11 cellular contexts compared by ENCODE assay signal in the genomic region with DNA sequence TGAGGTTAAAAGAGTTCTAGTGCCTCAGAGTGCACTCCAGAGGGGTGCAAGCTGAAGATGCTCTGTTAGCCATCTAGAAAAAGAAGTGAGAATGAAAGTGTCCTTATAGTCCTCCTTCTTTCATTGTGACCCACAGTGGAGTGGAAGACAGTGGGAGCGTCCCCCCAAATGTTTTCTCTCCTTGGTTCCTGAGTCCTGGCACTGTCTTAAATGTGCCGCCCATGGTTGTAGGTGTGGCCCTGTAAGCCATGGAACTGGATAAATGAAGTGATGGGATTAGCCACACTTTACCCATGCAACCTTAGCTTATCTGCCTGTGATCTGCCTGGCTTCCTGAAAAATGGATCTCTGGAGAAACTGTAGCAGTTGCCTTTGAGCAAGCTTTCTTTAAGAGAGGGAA. TPM values are rescaled to one million over a fixed set of nuclear protein-coding genes. Genes with fewer than 3 reads are reported as not detected.
DNase-seq lines count a peak whose midpoint lies in the region; TF ChIP-seq lines count a peak whose summit lies in the region.
"Not testable (repeated sequence)": the region's sequence is repeated elsewhere in the genome, so short reads cannot be mapped to it uniquely, and the experiment has no call there.
"Had no signal": no experiment of that assay in that cellular context is flagged by ENCODE, and none has a peak within 500 bp of the region (broad histone marks: within the 10 kb centered on the region; RNA-seq: fewer than 3 reads in every experiment).

No MANE protein-coding gene starts in this region.

- H3K79me1 ChIP-seq in neuronal stem cell (ENCODE audit: low read depth, low read length): not testable (repeated sequence)

- H2BK5ac ChIP-seq in neuronal stem cell (ENCODE audit: low read length): not testable (repeated sequence)

- not testable (repeated sequence) for H3K27ac Mint-ChIP-seq in activated CD4-positive, alpha-beta T cell treated with anti-CD3 and anti-CD28 coated beads, Interleukin-2, amount 10 ng/mL, durations not matched to agents 24 days and 14 days; activated naive CD8-positive, alpha-beta T cell treated with anti-CD3 and anti-CD28 coated beads for 36 hours

- not testable (repeated sequence) for H2BK12ac ChIP-seq in neuronal stem cell (ENCODE audit: low read length)

- H3K27ac ChIP-seq in iPS DF 6.9 (ENCODE audit: low read length); neuronal stem cell (replicated peaks; ENCODE audit: low read length): not testable (repeated sequence)

- not testable (repeated sequence) for H3K9me3 ChIP-seq in iPS DF 6.9 (ENCODE audit: control insufficient read depth, insufficient read depth, low read length); neuronal stem cell (replicated peaks in 1 of 2; ENCODE audit: control insufficient read depth in 2 of 2, insufficient read depth in 1 of 2, low read depth in 1 of 2, low read length in 2 of 2)

- not testable (repeated sequence) for H2BK15ac ChIP-seq in neuronal stem cell (ENCODE audit: low read length)

- not testable (repeated sequence) for H4K8ac ChIP-seq in neuronal stem cell (ENCODE audit: low read depth, low read length)

- not testable (repeated sequence) for TF ChIP-seq CTCF in GM12865 (IDR thresholded peaks at IDR 0.05; ENCODE audit: insufficient read depth, low read depth, low read length, missing control alignments)

- not testable (repeated sequence) for H3K9ac ChIP-seq in neuronal stem cell (ENCODE audit: low read depth, low read length, poor library complexity)

- not testable (repeated sequence) for H3K4me2 ChIP-seq in neuronal stem cell (ENCODE audit: insufficient read depth, low read length, poor library complexity, severe bottlenecking)

- no CpG with 5 or more reads among the region's 2 CpGs for WGBS in iPS DF 6.9 (ENCODE audit: insufficient coverage, insufficient read length)
- WGBS in neuronal stem cell (ENCODE audit: extremely low coverage in 2 of 2, insufficient read length in 2 of 2, insufficient replicate concordance in 1 of 2), 2 donors: no CpG with 5 or more reads among the region's 2 CpGs

- intact Hi-C loops in activated CD4-positive, alpha-beta T cell treated with anti-CD3 and anti-CD28 coated beads, Interleukin-2, amount 10 ng/mL, durations not matched to agents 24 days and 14 days (cut with micrococcal nuclease): not testable (repeated sequence)

- not testable (repeated sequence) for H3K23ac ChIP-seq in neuronal stem cell (ENCODE audit: low read depth, low read length, poor library complexity)

- DNase-seq in ACHN (peak; percentile 10), GM12865 (ENCODE audit: low read depth) (peak; percentile 4), NAMALWA (ENCODE audit: low spot score) (peak; percentile 6), dermis blood vessel endothelial cell (peak; percentile 9), iPS DF 6.9 (ENCODE audit: low read depth, low spot score) (peak; percentile 0), neuronal stem cell (ENCODE audit: low spot score) (peak; percentile 8)
- DNase-seq in activated CD4-positive, alpha-beta T cell treated with anti-CD3 and anti-CD28 coated beads, Interleukin-2, amount 10 ng/mL, durations not matched to agents 24 days and 14 days: peak; percentile 61
- peak; percentile 7 for DNase-seq in activated naive CD8-positive, alpha-beta T cell treated with anti-CD3 and anti-CD28 coated beads for 36 hours

- not testable (repeated sequence) for H3K4me3 ChIP-seq in GM12865 (ENCODE audit: low read depth, low read length); iPS DF 6.9 (ENCODE audit: low read length); neuronal stem cell (ENCODE audit: low read length in 2 of 2)

- H3K4me1 Mint-ChIP-seq in activated CD4-positive, alpha-beta T cell treated with anti-CD3 and anti-CD28 coated beads, Interleukin-2, amount 10 ng/mL, durations not matched to agents 24 days and 14 days; activated naive CD8-positive, alpha-beta T cell treated with anti-CD3 and anti-CD28 coated beads for 36 hours: not testable (repeated sequence)

- in situ Hi-C loops in ACHN (cut with HindIII; ENCODE audit: low pct_ligation_motif_present, low pct_unique_long_range_greater_than_20kb, low sequenced_read_pairs): not testable (repeated sequence)

- not testable (repeated sequence) for H3K4me1 ChIP-seq in iPS DF 6.9 (ENCODE audit: control insufficient read depth, insufficient read depth, low read length); neuronal stem cell (ENCODE audit: control insufficient read depth in 2 of 2, insufficient read depth in 1 of 2, low read depth in 1 of 2, low read length in 2 of 2)

- peaks cover 12% of the 10 kb centered on the region for H3K9me3 Mint-ChIP-seq in activated CD4-positive, alpha-beta T cell treated with anti-CD3 and anti-CD28 coated beads, Interleukin-2, amount 10 ng/mL, durations not matched to agents 24 days and 14 days
- peaks cover 40% of the 10 kb centered on the region for H3K9me3 Mint-ChIP-seq in activated naive CD8-positive, alpha-beta T cell treated with anti-CD3 and anti-CD28 coated beads for 36 hours

- H3K36me3 Mint-ChIP-seq in activated CD4-positive, alpha-beta T cell treated with anti-CD3 and anti-CD28 coated beads, Interleukin-2, amount 10 ng/mL, durations not matched to agents 24 days and 14 days (ENCODE audit: low read depth); activated naive CD8-positive, alpha-beta T cell treated with anti-CD3 and anti-CD28 coated beads for 36 hours: not testable (repeated sequence)

- not testable (repeated sequence) for H3K36me3 ChIP-seq in iPS DF 6.9 (ENCODE audit: control insufficient read depth, insufficient read depth, low read length); neuronal stem cell (replicated peaks in 1 of 2; ENCODE audit: control insufficient read depth in 2 of 2, insufficient read depth in 2 of 2, low read length in 2 of 2)

- not testable (repeated sequence) for H3K27me3 ChIP-seq in iPS DF 6.9 (ENCODE audit: control insufficient read depth, insufficient read depth, low read length); neuronal stem cell (ENCODE audit: control insufficient read depth in 3 of 3, insufficient read depth in 3 of 3, low read depth in 1 of 3, low read length in 3 of 3)

- H2BK120ac ChIP-seq in neuronal stem cell (ENCODE audit: low read depth, low read length): not testable (repeated sequence)

- not testable (repeated sequence) for H3K4ac ChIP-seq in neuronal stem cell (ENCODE audit: low read length)

- H3K4me3 Mint-ChIP-seq in activated CD4-positive, alpha-beta T cell treated with anti-CD3 and anti-CD28 coated beads, Interleukin-2, amount 10 ng/mL, durations not matched to agents 24 days and 14 days; activated naive CD8-positive, alpha-beta T cell treated with anti-CD3 and anti-CD28 coated beads for 36 hours: not testable (repeated sequence)

- H3K27me3 Mint-ChIP-seq in activated CD4-positive, alpha-beta T cell treated with anti-CD3 and anti-CD28 coated beads, Interleukin-2, amount 10 ng/mL, durations not matched to agents 24 days and 14 days; activated naive CD8-positive, alpha-beta T cell treated with anti-CD3 and anti-CD28 coated beads for 36 hours: not testable (repeated sequence)

- not testable (repeated sequence) for H2AK5ac ChIP-seq in neuronal stem cell (ENCODE audit: low read depth, low read length)

- H3K18ac ChIP-seq in neuronal stem cell (ENCODE audit: low read length): not testable (repeated sequence)

- not testable (repeated sequence) for H3K14ac ChIP-seq in neuronal stem cell (ENCODE audit: low read length)

- H4K91ac ChIP-seq in neuronal stem cell (ENCODE audit: low read depth, low read length, poor library complexity): not testable (repeated sequence)

- not testable (repeated sequence) for H2AFZ ChIP-seq in neuronal stem cell (ENCODE audit: low read length)

RNA-seq across cellular contexts. Expression of gene PSG4, which starts 23.3 kb away (rescaled TPM):
- not detected in 2 replicates for total RNA-seq in activated CD4-positive, alpha-beta T cell treated with anti-CD3 and anti-CD28 coated beads, Interleukin-2, amount 10 ng/mL, durations not matched to agents 24 days and 14 days
- not detected for total RNA-seq in activated naive CD8-positive, alpha-beta T cell treated with anti-CD3 and anti-CD28 coated beads for 36 hours
- total RNA-seq in dermis blood vessel endothelial cell: 0.14 TPM in 1 of 2 replicates, not detected in the other
- not detected for polyA plus RNA-seq in neuronal stem cell (2013, experiment 1 of 2)
- polyA plus RNA-seq in neuronal stem cell (2013, experiment 2 of 2): not detected
- total RNA-seq: CD4-positive, alpha-beta memory T cell; H7; NCI-H460 had no signal
- polyA plus RNA-seq: CD4-positive, alpha-beta memory T cell had no signal

RNA-seq across cellular contexts. Expression of gene PSG9, which starts 40.6 kb away (rescaled TPM):
- total RNA-seq in activated CD4-positive, alpha-beta T cell treated with anti-CD3 and anti-CD28 coated beads, Interleukin-2, amount 10 ng/mL, durations not matched to agents 24 days and 14 days: not detected in 2 replicates
- total RNA-seq in activated naive CD8-positive, alpha-beta T cell treated with anti-CD3 and anti-CD28 coated beads for 36 hours: not detected
- 0.19 TPM in 1 of 2 replicates, not detected in the other for total RNA-seq in dermis blood vessel endothelial cell
- polyA plus RNA-seq in neuronal stem cell (2013, experiment 1 of 2): not detected
- polyA plus RNA-seq in neuronal stem cell (2013, experiment 2 of 2): not detected
- total RNA-seq: CD4-positive, alpha-beta memory T cell; H7; NCI-H460 had no signal
- polyA plus RNA-seq: CD4-positive, alpha-beta memory T cell had no signal

RNA-seq across cellular contexts. Expression of gene PSG5, which starts 42.4 kb away (rescaled TPM):
- not detected in 2 replicates for total RNA-seq in activated CD4-positive, alpha-beta T cell treated with anti-CD3 and anti-CD28 coated beads, Interleukin-2, amount 10 ng/mL, durations not matched to agents 24 days and 14 days
- not detected for total RNA-seq in activated naive CD8-positive, alpha-beta T cell treated with anti-CD3 and anti-CD28 coated beads for 36 hours
- 0.09 TPM in 1 of 2 replicates, not detected in the other for total RNA-seq in dermis blood vessel endothelial cell
- polyA plus RNA-seq in neuronal stem cell (2013, experiment 1 of 2): not detected
- not detected for polyA plus RNA-seq in neuronal stem cell (2013, experiment 2 of 2)
- total RNA-seq: CD4-positive, alpha-beta memory T cell; H7; NCI-H460 had no signal
- polyA plus RNA-seq: CD4-positive, alpha-beta memory T cell had no signal

Comparison
In these comparisons a context has a peak if more than half of its experiments do, and no peak if none do; other contexts are left out.
1. DNase-seq: peak in every context shown above with its lines; median percentile 61 in activated CD4-positive, alpha-beta T cell treated with anti-CD3 and anti-CD28 coated beads, Interleukin-2, amount 10 ng/mL, durations not matched to agents 24 days and 14 days; 10 in ACHN; 9 in dermis blood vessel endothelial cell; 8 in neuronal stem cell; 7 in activated naive CD8-positive, alpha-beta T cell treated with anti-CD3 and anti-CD28 coated beads for 36 hours; 6 in NAMALWA; 4 in GM12865; 0 in iPS DF 6.9.